Comparison of ENCODE assay signal across 17 cellular contexts in the genomic region with DNA sequence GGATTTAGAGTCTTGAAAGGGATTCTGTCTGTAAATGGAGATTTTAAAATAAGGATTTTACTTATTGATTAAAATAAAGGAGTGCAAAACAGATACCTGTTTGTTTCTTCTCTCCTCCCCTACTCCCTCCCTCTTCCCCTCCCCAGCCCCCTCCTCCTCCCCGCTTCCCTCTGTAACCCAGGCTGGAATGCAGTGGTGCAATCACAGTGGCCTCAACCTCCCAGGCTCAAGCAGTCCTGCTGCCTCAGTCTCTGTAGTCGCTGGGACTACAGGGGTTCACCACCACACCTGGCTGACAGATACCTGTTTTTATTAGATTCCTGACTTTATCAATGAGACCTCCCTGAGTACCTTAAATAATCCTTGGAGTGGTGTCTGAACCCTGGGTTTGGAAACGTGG.
"Had no signal": no experiment of that assay in that cellular context is flagged by ENCODE, and none has a peak within 500 bp of the region (broad histone marks: within the 10 kb centered on the region; RNA-seq: fewer than 3 reads in every experiment).

No MANE protein-coding gene starts in this region.

- H3K27me3 ChIP-seq: hepatocyte, tibial nerve had no signal

- H3K27ac Mint-ChIP-seq: activated naive CD4-positive, alpha-beta T cell treated with anti-CD3 and anti-CD28 coated beads for 36 hours; activated naive CD8-positive, alpha-beta T cell treated with anti-CD3 and anti-CD28 coated beads, Interleukin-2, amount 50 U/mL, for 24 hours; activated T-helper 2 cell treated with anti-CD3 and anti-CD28 coated beads, Interferon-gamma antibody, Interleukin-2, Interleukin-4, amounts not matched to agents 10 μg/mL and 5 μg/mL and 100 μg/mL, durations not matched to agents 14 hours and 24 hours and 36 hours; natural killer cell had no signal

- H3K4me1 Mint-ChIP-seq: activated naive CD8-positive, alpha-beta T cell treated with anti-CD3 and anti-CD28 coated beads, Interleukin-2, amount 50 U/mL, for 24 hours; natural killer cell had no signal

- H3K4me3 ChIP-seq: hepatocyte, tibial nerve had no signal

- H3K27me3 Mint-ChIP-seq: activated naive CD8-positive, alpha-beta T cell treated with anti-CD3 and anti-CD28 coated beads, Interleukin-2, amount 50 U/mL, for 24 hours had no signal

- ATAC-seq: activated naive CD8-positive, alpha-beta T cell treated with anti-CD3 and anti-CD28 coated beads, Interleukin-2, amount 50 U/mL, for 24 hours; left colon; natural killer cell; SK-N-SH treated with all-trans-retinoic acid at 6 μM for 48 hours had no signal

- H3K4me3 Mint-ChIP-seq: activated naive CD4-positive, alpha-beta T cell treated with anti-CD3 and anti-CD28 coated beads for 36 hours; activated naive CD8-positive, alpha-beta T cell treated with anti-CD3 and anti-CD28 coated beads, Interleukin-2, amount 50 U/mL, for 24 hours; natural killer cell had no signal

- H3K36me3 Mint-ChIP-seq: natural killer cell had no signal

- DNase-seq: activated CD4-positive, alpha-beta T cell treated with anti-CD3 and anti-CD28 coated beads for 1 hour; activated CD4-positive, alpha-beta T cell treated with anti-CD3 and anti-CD28 coated beads, Interleukin-2, amount 50 U/mL, for 4 hours; activated naive CD4-positive, alpha-beta T cell treated with anti-CD3 and anti-CD28 coated beads for 36 hours; activated naive CD8-positive, alpha-beta T cell treated with anti-CD3 and anti-CD28 coated beads, Interleukin-2, amount 50 U/mL, for 24 hours; left colon; natural killer cell; nucleus accumbens; posterior cingulate gyrus; stimulated activated CD4-positive, alpha-beta T cell treated with anti-CD3 and anti-CD28 coated beads, Interleukin-2, amount 100 ng/mL, for 48 hours; stimulated activated naive CD4-positive, alpha-beta T cell; substantia nigra; T-helper 1 cell; T1000 had no signal

- H3K9me3 ChIP-seq: tibial nerve had no signal

- H3K9me3 Mint-ChIP-seq: activated naive CD4-positive, alpha-beta T cell treated with anti-CD3 and anti-CD28 coated beads for 36 hours; activated naive CD8-positive, alpha-beta T cell treated with anti-CD3 and anti-CD28 coated beads, Interleukin-2, amount 50 U/mL, for 24 hours; activated T-helper 2 cell treated with anti-CD3 and anti-CD28 coated beads, Interferon-gamma antibody, Interleukin-2, Interleukin-4, amounts not matched to agents 10 μg/mL and 5 μg/mL and 100 μg/mL, durations not matched to agents 14 hours and 24 hours and 36 hours; natural killer cell had no signal
